Comparison of ENCODE assay signal across 16 cellular contexts in genomic region chr7:80732635-80733034, GRCh38.
DNase-seq lines count a peak whose midpoint lies in the region; ATAC-seq and TF ChIP-seq lines count a peak whose summit lies in the region.
"Had no signal": no experiment of that assay in that cellular context is flagged by ENCODE, and none has a peak within 500 bp of the region (broad histone marks: within the 10 kb centered on the region; RNA-seq: fewer than 3 reads in every experiment).

No MANE protein-coding gene starts in this region.

- peaks cover 4% of the 10 kb centered on the region for H3K4me1 Mint-ChIP-seq in mesothelial cell of epicardium
- H3K4me1 Mint-ChIP-seq: activated naive CD4-positive, alpha-beta T cell treated with anti-CD3 and anti-CD28 coated beads, Interleukin-2, amount 10 ng/mL, durations not matched to agents 7 days and 5 days; naive B cell had no signal

- H3K36me3 Mint-ChIP-seq in mesothelial cell of epicardium, result peaks cover 3% of the 10 kb centered on the region
- H3K36me3 Mint-ChIP-seq: activated naive CD4-positive, alpha-beta T cell treated with anti-CD3 and anti-CD28 coated beads, Interleukin-2, amount 10 ng/mL, durations not matched to agents 7 days and 5 days; naive B cell had no signal

- H3K27ac Mint-ChIP-seq in mesothelial cell of epicardium, result no peak overlapping the region
- H3K27ac Mint-ChIP-seq: activated naive CD4-positive, alpha-beta T cell treated with anti-CD3 and anti-CD28 coated beads, Interleukin-2, amount 10 ng/mL, durations not matched to agents 7 days and 5 days; naive B cell had no signal

- H3K4me3 Mint-ChIP-seq in mesothelial cell of epicardium, result no peak overlapping the region
- H3K4me3 Mint-ChIP-seq: activated naive CD4-positive, alpha-beta T cell treated with anti-CD3 and anti-CD28 coated beads, Interleukin-2, amount 10 ng/mL, durations not matched to agents 7 days and 5 days; naive B cell had no signal

- H3K4me1 ChIP-seq in tibial artery, result peaks cover 0 to 4% (median 0%) of the 10 kb centered on the region in 4 donors

- 0 out of 2 replicates have a peak, but pooled peaks have one; percentile 6 for TF ChIP-seq CTCF in WI38 (IDR thresholded peaks at IDR 0.05; ENCODE audit: low read depth, low read length)
- peak; percentile 45 for TF ChIP-seq CTCF in mesothelial cell of epicardium (IDR thresholded peaks at IDR 0.05; ENCODE audit: unreplicated experiment)
- TF ChIP-seq CTCF in tibial artery (IDR thresholded peaks at IDR 0.05), result no peak

- no peaks in the 10 kb centered on the region for H3K9me3 ChIP-seq in tibial artery
- H3K9me3 ChIP-seq: thoracic aorta had no signal

- DNase-seq in DMS 273 (lab: John Stamatoyannopoulos, UW; ENCODE audit: unreplicated experiment), result peak; percentile 37
- no peak for DNase-seq in DMS 273 treated with DMSO at 0.1 percent for 48 hours (lab: John Stamatoyannopoulos, UW)
- DNase-seq in KBM-7, result peak; percentile 21
- no peak for DNase-seq in mesothelial cell of epicardium (ENCODE audit: low spot score in 2 of 2, unreplicated experiment in 2 of 2)
- DNase-seq in retina, result no peak
- no peak for DNase-seq in tibial artery
- DNase-seq: activated naive CD4-positive, alpha-beta T cell treated with anti-CD3 and anti-CD28 coated beads, Interleukin-2, amount 10 ng/mL, durations not matched to agents 7 days and 5 days; kidney; naive B cell; NCI-H1417 treated with DMSO at 0.1 percent for 48 hours; NCI-H526 treated with DMSO at 0.1 percent for 48 hours; T-helper 2 cell had no signal

- intact Hi-C loops in tibial artery (cut with DNase I; ENCODE audit: low total_unique reads), result no loop called here

- H3K4me3 ChIP-seq in WI38 (ENCODE audit: low read depth, low read length) (no peak overlapping the region), tibial artery (no peak overlapping the region)
- H3K4me3 ChIP-seq: thoracic aorta had no signal

- H3K36me3 ChIP-seq in tibial artery, result no peaks in the 10 kb centered on the region
- H3K36me3 ChIP-seq: thoracic aorta had no signal

- no peaks in the 10 kb centered on the region for H3K27me3 ChIP-seq in tibial artery

- H3K27ac ChIP-seq in tibial artery, result no peak overlapping the region
- H3K27ac ChIP-seq: HL-60, thoracic aorta had no signal

- no peak for ATAC-seq in HG03095 (IDR thresholded peaks at IDR 0.05; ENCODE audit: unreplicated experiment)

- peaks cover 9% of the 10 kb centered on the region for H3K9me3 Mint-ChIP-seq in mesothelial cell of epicardium

- H3K27me3 Mint-ChIP-seq in mesothelial cell of epicardium (ENCODE audit: low read depth), result no peaks in the 10 kb centered on the region
- H3K27me3 Mint-ChIP-seq: activated naive CD4-positive, alpha-beta T cell treated with anti-CD3 and anti-CD28 coated beads, Interleukin-2, amount 10 ng/mL, durations not matched to agents 7 days and 5 days had no signal

- in situ Hi-C loops in KBM-7 (cut with MboI; ENCODE audit: low pct_unique_long_range_greater_than_20kb, low sequenced_read_pairs), result no loop called here

Comparison
In these comparisons a context has a peak if more than half of its experiments do, and no peak if none do; other contexts are left out.
1. DNase-seq: peak in DMS 273 (single experiment) and KBM-7 (single experiment); none in DMS 273 treated with DMSO at 0.1 percent for 48 hours (single experiment), mesothelial cell of epicardium (0 of 2), retina (single experiment) and tibial artery (0 of 2).
2. CTCF ChIP-seq: peak in WI38 (single experiment) and mesothelial cell of epicardium (single experiment); none in tibial artery (0 of 2).